11 cellular contexts compared by ENCODE assay signal in the genomic region with DNA sequence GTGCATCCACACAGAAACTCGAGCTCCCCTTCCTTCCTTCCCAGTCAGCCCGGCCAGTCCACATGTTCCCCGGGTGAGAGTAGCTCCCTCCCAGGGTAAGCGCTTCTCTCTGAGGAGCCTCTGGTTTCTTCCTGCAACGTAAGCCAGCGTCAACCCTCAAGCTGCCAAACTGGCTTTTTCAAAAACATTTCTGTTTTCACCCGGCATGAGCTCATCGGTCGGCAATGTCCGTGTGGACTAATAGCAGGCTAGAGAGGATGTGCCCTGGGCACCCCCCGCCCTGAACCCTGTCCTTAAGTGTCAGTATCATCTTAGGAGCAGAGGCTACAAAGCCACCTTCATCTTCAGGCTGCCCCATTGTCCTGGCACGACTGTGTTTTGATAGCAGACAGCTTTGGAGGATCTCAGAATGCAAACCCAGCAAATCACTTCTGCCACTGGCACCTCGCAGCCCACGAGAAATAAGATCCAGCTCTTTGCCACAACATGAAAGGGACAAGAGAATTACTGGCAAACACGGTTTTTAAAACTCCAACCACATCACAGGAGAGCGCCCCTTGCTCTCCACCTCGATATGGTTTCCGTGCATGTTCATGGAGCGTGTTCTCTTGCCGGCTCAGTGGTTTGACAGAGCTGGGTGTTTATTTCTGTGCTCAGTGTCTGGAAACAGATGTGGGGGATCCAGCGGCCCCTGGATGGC. TPM values are rescaled to one million over a fixed set of nuclear protein-coding genes. Genes with fewer than 3 reads are reported as not detected.
DNase-seq lines count a peak whose midpoint lies in the region; ATAC-seq and TF ChIP-seq lines count a peak whose summit lies in the region.
"Had no signal": no experiment of that assay in that cellular context is flagged by ENCODE, and none has a peak within 500 bp of the region (broad histone marks: within the 10 kb centered on the region; RNA-seq: fewer than 3 reads in every experiment).

No MANE protein-coding gene starts in this region.

- H3K36me3 ChIP-seq in RWPE2 (ENCODE audit: low read depth): peaks cover 100% of the 10 kb centered on the region

- TF ChIP-seq CTCF in RWPE2 (IDR thresholded peaks at IDR 0.05; ENCODE audit: poor library complexity, severe bottlenecking) (no peak), fibroblast of villous mesenchyme (IDR thresholded peaks at IDR 0.05; ENCODE audit: insufficient read depth, low read depth, low read length) (no peak)

- H3K9me3 ChIP-seq in RWPE2 (ENCODE audit: severe bottlenecking): no peaks in the 10 kb centered on the region

- ATAC-seq in RWPE2 (ENCODE audit: low read depth): peak; percentile 49
- no peak for ATAC-seq in GM21529 (IDR thresholded peaks at IDR 0.05; ENCODE audit: unreplicated experiment)

- H3K4me1 ChIP-seq in RWPE2 (ENCODE audit: insufficient read depth, poor library complexity, severe bottlenecking): peaks cover 12% of the 10 kb centered on the region

- peak; percentile 89 for DNase-seq in AG08396 (ENCODE audit: low spot score)
- DNase-seq in RWPE2 (ENCODE audit: low spot score): peak; percentile 70
- peak; percentile 88 for DNase-seq in fibroblast of villous mesenchyme (ENCODE audit: low read depth)
- DNase-seq in non-pigmented ciliary epithelial cell (ENCODE audit: low read depth): peak; percentile 66
- no peak for DNase-seq in NCI-H2196 (lab: John Stamatoyannopoulos, UW; ENCODE audit: unreplicated experiment)
- DNase-seq in NK-92 (lab: John Stamatoyannopoulos, UW; ENCODE audit: unreplicated experiment): no peak
- no peak for DNase-seq in NCI-H1436 (lab: John Stamatoyannopoulos, UW)
- DNase-seq: activated CD4-positive, CD25-positive, alpha-beta regulatory T cell treated with anti-CD3 and anti-CD28 coated beads, Interleukin-2, amount 50 U/mL, for 72 hours; NCI-H526 treated with DMSO at 0.1 percent for 48 hours; stimulated activated CD8-positive, alpha-beta memory T cell treated with anti-CD3 and anti-CD28 coated beads, Interleukin-4, amount 100 ng/mL, for 48 hours had no signal

- peak overlapping the region; percentile 30 for H3K27ac ChIP-seq in RWPE2 (ENCODE audit: poor library complexity, severe bottlenecking)

- H3K4me3 ChIP-seq in RWPE2 (ENCODE audit: severe bottlenecking) (no peak overlapping the region), fibroblast of villous mesenchyme (ENCODE audit: low read depth, low read length) (no peak overlapping the region)

- no peaks in the 10 kb centered on the region for H3K27me3 ChIP-seq in RWPE2 (ENCODE audit: insufficient read depth, poor library complexity, severe bottlenecking)

RNA-seq across cellular contexts. Expression of a gene that starts 9.9 kb away (rescaled TPM):
- total RNA-seq in fibroblast of villous mesenchyme: 42.7 and 46.7 TPM in 2 replicates

RNA-seq across cellular contexts. Expression of a gene that starts 29.6 kb away (rescaled TPM):
- total RNA-seq in fibroblast of villous mesenchyme: 10.8 and 11.6 TPM in 2 replicates

Comparison
In these comparisons a context has a peak if more than half of its experiments do, and no peak if none do; other contexts are left out.
1. DNase-seq: peak in AG08396 (single experiment), RWPE2 (single experiment), fibroblast of villous mesenchyme (single experiment) and non-pigmented ciliary epithelial cell (single experiment); none in NCI-H2196 (single experiment), NK-92 (single experiment) and NCI-H1436 (single experiment).